In genomic region chr10:33163941-33164824, GRCh38 we compare ENCODE assay signal across 17 cellular contexts.
DNase-seq lines count a peak whose midpoint lies in the region; ATAC-seq and TF ChIP-seq lines count a peak whose summit lies in the region.
"Had no signal": no experiment of that assay in that cellular context is flagged by ENCODE, and none has a peak within 500 bp of the region (broad histone marks: within the 10 kb centered on the region; RNA-seq: fewer than 3 reads in every experiment).

No MANE protein-coding gene starts in this region.

- POLR2A ChIA-PET in A673 (lab: Charles Lee; ENCODE audit: low non-redundant PET) = interaction anchor here (0.7 kb wide), 1 partner anchor 210 kb away, joined by 5 read pairs; no protein-coding TSS in a partner anchor
- POLR2A ChIA-PET in CD8-positive, alpha-beta memory T cell (lab: Charles Lee) = no interaction called here

- no peaks in the 10 kb centered on the region for H3K27me3 ChIP-seq in A673 (replicated peaks; ENCODE audit: insufficient read depth, low read depth, low read length, poor library complexity)
- no peaks in the 10 kb centered on the region for H3K27me3 ChIP-seq in CD8-positive, alpha-beta memory T cell (ENCODE audit: insufficient read depth, low read length, poor library complexity, severe bottlenecking)

- no peaks in the 10 kb centered on the region for H3K9me3 Mint-ChIP-seq in activated T-cell treated with anti-CD3 and anti-CD28 coated beads, Interleukin-2, amount 50 U/mL, for 72 hours
- no peaks in the 10 kb centered on the region for H3K9me3 Mint-ChIP-seq in CD8-positive, alpha-beta memory T cell
- H3K9me3 Mint-ChIP-seq: activated T-cell treated with anti-CD3 and anti-CD28 coated beads, Interleukin-2, amount 50 U/mL, for 24 hours; dendritic cell treated with granulocyte-macrophage colony-stimulating factor and Interleukin-4, amounts not matched to agents 40 ng/mL and 50 ng/mL, for 4 days had no signal

- no peaks in the 10 kb centered on the region for H3K36me3 ChIP-seq in A673 (ENCODE audit: insufficient read depth, low read length, poor library complexity, severe bottlenecking)
- H3K36me3 ChIP-seq in CD8-positive, alpha-beta memory T cell (ENCODE audit: insufficient read depth, low read length) = no peaks in the 10 kb centered on the region

- H3K4me1 ChIP-seq in A673 (ENCODE audit: insufficient read depth, low read length, poor library complexity, severe bottlenecking) = peaks cover 52% of the 10 kb centered on the region
- no peaks in the 10 kb centered on the region for H3K4me1 ChIP-seq in CD8-positive, alpha-beta memory T cell (ENCODE audit: insufficient read depth, low read length)
- H3K4me1 ChIP-seq: psoas muscle had no signal

- peaks cover 5% of the 10 kb centered on the region for H3K4me1 Mint-ChIP-seq in activated T-cell treated with anti-CD3 and anti-CD28 coated beads, Interleukin-2, amount 50 U/mL, for 72 hours (ENCODE audit: low read depth)
- H3K4me1 Mint-ChIP-seq in CD8-positive, alpha-beta memory T cell = peaks cover 0 to 7% (median 4%) of the 10 kb centered on the region in 3 donors

- ATAC-seq in HG03139 (IDR thresholded peaks at IDR 0.05; ENCODE audit: unreplicated experiment) = no peak
- no peak for ATAC-seq in activated T-cell treated with anti-CD3 and anti-CD28 coated beads, Interleukin-2, amount 50 U/mL, for 72 hours (replicated peaks in 1 of 2)
- ATAC-seq: GM12878, psoas muscle had no signal

- DNase-seq in A673 (ENCODE audit: low spot score) (peak; percentile 97), LHCN-M2 (ENCODE audit: low read depth) (peak; percentile 48), SK-MEL-5 (ENCODE audit: low read depth, low spot score) (peak; percentile 81), hepatic stellate cell (ENCODE audit: low spot score) (peak; percentile 22)
- DNase-seq in activated T-cell treated with anti-CD3 and anti-CD28 coated beads, Interleukin-2, amount 50 U/mL, for 72 hours = no peak
- DNase-seq in activated effector memory CD4-positive, alpha-beta T cell treated with anti-CD3 and anti-CD28 coated beads, Interleukin-2, amount 50 U/mL, for 16 hours = no peak
- DNase-seq in CD8-positive, alpha-beta memory T cell = no peak
- DNase-seq: activated CD4-positive, alpha-beta T cell treated with anti-CD3 and anti-CD28 coated beads for 48 hours; activated T-cell treated with anti-CD3 and anti-CD28 coated beads, Interleukin-2, amount 50 U/mL, for 24 hours; amniotic stem cell; NCI-H2227 treated with DMSO at 0.1 percent for 48 hours; psoas muscle; T-helper 2 cell; trophoblast cell had no signal

- no peak overlapping the region for H3K4me3 ChIP-seq in A673 (ENCODE audit: low read depth, low read length, poor library complexity, severe bottlenecking)
- H3K4me3 ChIP-seq in CD8-positive, alpha-beta memory T cell (ENCODE audit: low read length) = no peak overlapping the region
- H3K4me3 ChIP-seq: GM12878, psoas muscle had no signal

- peaks cover 10% of the 10 kb centered on the region for H3K27me3 Mint-ChIP-seq in activated T-cell treated with anti-CD3 and anti-CD28 coated beads, Interleukin-2, amount 50 U/mL, for 72 hours (ENCODE audit: low read depth)
- H3K27me3 Mint-ChIP-seq in CD8-positive, alpha-beta memory T cell = peaks cover 2 to 6% of the 10 kb centered on the region in 2 donors

- TF ChIP-seq CTCF in A673 (conservative IDR thresholded peaks at IDR 0.05; ENCODE audit: low read depth, low read length) = no peak

- H3K9me3 ChIP-seq in A673 (ENCODE audit: low read depth, low read length, poor library complexity, severe bottlenecking) = no peaks in the 10 kb centered on the region
- no peaks in the 10 kb centered on the region for H3K9me3 ChIP-seq in CD8-positive, alpha-beta memory T cell (ENCODE audit: low read length)
- H3K9me3 ChIP-seq: psoas muscle had no signal

- H3K27ac ChIP-seq in A673 (ENCODE audit: low read depth, low read length, poor library complexity, severe bottlenecking) = peak overlapping the region; percentile 16
- no peak overlapping the region for H3K27ac ChIP-seq in CD8-positive, alpha-beta memory T cell (ENCODE audit: low read depth, low read length)
- H3K27ac ChIP-seq: psoas muscle had no signal

- H3K4me3 Mint-ChIP-seq in activated T-cell treated with anti-CD3 and anti-CD28 coated beads, Interleukin-2, amount 50 U/mL, for 72 hours = no peak overlapping the region
- no peak overlapping the region for H3K4me3 Mint-ChIP-seq in CD8-positive, alpha-beta memory T cell
- H3K4me3 Mint-ChIP-seq: activated T-cell treated with anti-CD3 and anti-CD28 coated beads, Interleukin-2, amount 50 U/mL, for 24 hours; dendritic cell treated with granulocyte-macrophage colony-stimulating factor and Interleukin-4, amounts not matched to agents 40 ng/mL and 50 ng/mL, for 4 days had no signal

- H3K27ac Mint-ChIP-seq in activated T-cell treated with anti-CD3 and anti-CD28 coated beads, Interleukin-2, amount 50 U/mL, for 72 hours = no peak overlapping the region
- H3K27ac Mint-ChIP-seq in CD8-positive, alpha-beta memory T cell = no peak overlapping the region
- H3K27ac Mint-ChIP-seq: activated T-cell treated with anti-CD3 and anti-CD28 coated beads, Interleukin-2, amount 50 U/mL, for 24 hours; dendritic cell treated with granulocyte-macrophage colony-stimulating factor and Interleukin-4, amounts not matched to agents 40 ng/mL and 50 ng/mL, for 4 days had no signal

- in situ Hi-C loops in SK-MEL-5 (cut with HindIII; ENCODE audit: low pct_unique_long_range_greater_than_20kb, low sequenced_read_pairs) = no loop called here

- no TSS peak for BruUV-seq in A673 (replicated peaks; lab: Mats Ljungman, UMichigan)

- intact Hi-C loops in A673 (cut with micrococcal nuclease; ENCODE audit: unreplicated experiment) = no loop called here

- no peaks in the 10 kb centered on the region for H3K36me3 Mint-ChIP-seq in activated T-cell treated with anti-CD3 and anti-CD28 coated beads, Interleukin-2, amount 50 U/mL, for 72 hours (ENCODE audit: insufficient read depth in 2 of 2)
- H3K36me3 Mint-ChIP-seq in CD8-positive, alpha-beta memory T cell = no peaks in the 10 kb centered on the region

- CTCF ChIA-PET in A673 (lab: Charles Lee) = interaction anchor here (0.7 to 1.1 kb wide), 2 partner anchors 29 to 48 kb away, joined by 3 to 5 read pairs; no protein-coding TSS in a partner anchor
- CTCF ChIA-PET in CD8-positive, alpha-beta memory T cell (lab: Charles Lee) = interaction anchor here (1.4 kb wide), 1 partner anchor 25 kb away, joined by 3 read pairs; no protein-coding TSS in a partner anchor

Comparison
In these comparisons a context has a peak if more than half of its experiments do, and no peak if none do; other contexts are left out.
1. DNase-seq: peak in A673 (single experiment), LHCN-M2 (single experiment), SK-MEL-5 (single experiment) and hepatic stellate cell (single experiment); none in activated T-cell treated with anti-CD3 and anti-CD28 coated beads, Interleukin-2, amount 50 U/mL, for 72 hours (0 of 2), activated effector memory CD4-positive, alpha-beta T cell treated with anti-CD3 and anti-CD28 coated beads, Interleukin-2, amount 50 U/mL, for 16 hours (single experiment) and CD8-positive, alpha-beta memory T cell (0 of 5).